10 cellular contexts compared by ENCODE assay signal in genomic region chr4:82423245-82424054, GRCh38. TPM values are rescaled to one million over a fixed set of nuclear protein-coding genes. Genes with fewer than 3 reads are reported as not detected.
DNase-seq lines count a peak whose midpoint lies in the region; ATAC-seq, FAIRE-seq and TF ChIP-seq lines count a peak whose summit lies in the region.
"Had no signal": no experiment of that assay in that cellular context is flagged by ENCODE, and none has a peak within 500 bp of the region (broad histone marks: within the 10 kb centered on the region; RNA-seq: fewer than 3 reads in every experiment).

No MANE protein-coding gene starts in this region.

- peaks cover 3 to 61% (median 55%) of the 10 kb centered on the region in 5 donors for H3K36me3 Mint-ChIP-seq in naive thymus-derived CD4-positive, alpha-beta T cell

- H3K27me3 ChIP-seq in adipocyte (replicated peaks; ENCODE audit: control insufficient read depth, insufficient read depth, low read length) (no peaks in the 10 kb centered on the region), pancreas (no peaks in the 10 kb centered on the region)
- H3K27me3 ChIP-seq in naive thymus-derived CD4-positive, alpha-beta T cell (ENCODE audit: control insufficient read depth in 2 of 2, insufficient read depth in 2 of 2, low read length in 2 of 2), result no peaks in the 10 kb centered on the region

- POLR2A ChIA-PET in naive thymus-derived CD4-positive, alpha-beta T cell (lab: Charles Lee), result interaction anchor here (0.6 to 1.1 kb wide), 3 partner anchors 49 to 556 kb away, joined by 3 read pairs; no protein-coding TSS in a partner anchor

- no peaks in the 10 kb centered on the region for H3K9me3 Mint-ChIP-seq in naive thymus-derived CD4-positive, alpha-beta T cell

- H3K4me1 ChIP-seq in adipocyte (ENCODE audit: control insufficient read depth, insufficient read depth, low read length) (peaks cover 37% of the 10 kb centered on the region), pancreas (peaks cover 8 to 21% (median 9%) of the 10 kb centered on the region in 3 donors)
- H3K4me1 ChIP-seq in naive thymus-derived CD4-positive, alpha-beta T cell (ENCODE audit: control insufficient read depth in 2 of 2, insufficient read depth in 2 of 2, low read length in 2 of 2), result peaks cover 22% of the 10 kb centered on the region in 2 donors

- peaks cover 0 to 7% (median 0%) of the 10 kb centered on the region in 5 donors for H3K27me3 Mint-ChIP-seq in naive thymus-derived CD4-positive, alpha-beta T cell

- ATAC-seq in naive thymus-derived CD4-positive, alpha-beta T cell, result no peak
- ATAC-seq in pancreas, result no peak
- no peak for ATAC-seq in GM21367 (IDR thresholded peaks at IDR 0.05; ENCODE audit: unreplicated experiment)

- H3K27ac ChIP-seq in naive thymus-derived CD4-positive, alpha-beta T cell (ENCODE audit: low read depth, low read length), result no peak overlapping the region
- H3K27ac ChIP-seq in pancreas, result no peak overlapping the region
- H3K27ac ChIP-seq: left ventricle myocardium inferior had no signal

- FAIRE-seq in pancreas (lab: Jason Lieb, UNC), result no peak

- DNase-seq in EL, result peak; percentile 76
- peak; percentile 24 for DNase-seq in HT-29 (ENCODE audit: low spot score)
- peak; percentile 27 for DNase-seq in adipocyte (ENCODE audit: low read depth)
- DNase-seq in naive thymus-derived CD4-positive, alpha-beta T cell, result no peak
- DNase-seq in pancreas, result no peak
- no peak for DNase-seq in NOMO-1 treated with DMSO at 0.1 percent for 48 hours (lab: John Stamatoyannopoulos, UW; ENCODE audit: unreplicated experiment)
- DNase-seq: left ventricle myocardium inferior, NCI-H2029, SHP77 had no signal

- H3K9me3 ChIP-seq in adipocyte (ENCODE audit: control insufficient read depth, low read length) (no peaks in the 10 kb centered on the region), pancreas (no peaks in the 10 kb centered on the region)
- H3K9me3 ChIP-seq in naive thymus-derived CD4-positive, alpha-beta T cell (ENCODE audit: control insufficient read depth in 2 of 3, low read length in 3 of 3), result no peaks in the 10 kb centered on the region
- H3K9me3 ChIP-seq: left ventricle myocardium inferior had no signal

- WGBS in pancreas, 2 donors, result 90 to 92% methylated on average over 7 of the region's 7 CpGs

- CTCF ChIA-PET in naive thymus-derived CD4-positive, alpha-beta T cell (lab: Charles Lee), result no interaction called here

- peaks cover 27 to 64% (median 52%) of the 10 kb centered on the region in 7 donors for H3K4me1 Mint-ChIP-seq in naive thymus-derived CD4-positive, alpha-beta T cell

- TF ChIP-seq CTCF in pancreas (IDR thresholded peaks at IDR 0.05), result no peak

- no peak overlapping the region for H3K9ac ChIP-seq in adipocyte (ENCODE audit: low read length)

- H3K4me3 Mint-ChIP-seq in naive thymus-derived CD4-positive, alpha-beta T cell, result no peak overlapping the region

- H3K4me3 ChIP-seq in adipocyte (ENCODE audit: low read length), result peak overlapping the region; percentile 3
- H3K4me3 ChIP-seq in naive thymus-derived CD4-positive, alpha-beta T cell (ENCODE audit: low read length), result no peak overlapping the region
- no peak overlapping the region for H3K4me3 ChIP-seq in pancreas
- H3K4me3 ChIP-seq: left ventricle myocardium inferior had no signal

- intact Hi-C loops in naive thymus-derived CD4-positive, alpha-beta T cell (cut with micrococcal nuclease), result loop anchor here in 1 of 2 donors (10.0 kb wide), 1 partner anchor 691 kb away; the partner anchor contains the start of gene PLAC8
- intact Hi-C loops in pancreas (cut with DNase I), result loop anchor here in 1 of 3 donors (10.0 kb wide), 1 partner anchor 49 kb away; the partner anchor contains the start of gene HNRNPD

- H3K27ac Mint-ChIP-seq in naive thymus-derived CD4-positive, alpha-beta T cell, result peak overlapping the region in 6 of 9 donors; percentile 4 to 75 (median 54)

- peaks cover 56% of the 10 kb centered on the region for H3K36me3 ChIP-seq in adipocyte (ENCODE audit: control insufficient read depth, insufficient read depth, low read length, severe bottlenecking)
- H3K36me3 ChIP-seq in naive thymus-derived CD4-positive, alpha-beta T cell (ENCODE audit: control insufficient read depth in 2 of 3, insufficient read depth in 3 of 3, low read length in 3 of 3), result peaks cover 21 to 49% (median 46%) of the 10 kb centered on the region in 3 experiments
- peaks cover 4 to 38% (median 27%) of the 10 kb centered on the region in 3 donors for H3K36me3 ChIP-seq in pancreas

RNA-seq across cellular contexts. Expression of gene HNRNPDL, which starts 6.8 kb away (rescaled TPM):
- 127 and 143 TPM in 2 replicates for total RNA-seq in HT-29 (2014; rRNA removed; shearing (Covaris generic))
- 100 to 1,000 TPM; 297 to 440 (median 423) TPM for total RNA-seq in naive thymus-derived CD4-positive, alpha-beta T cell
- 100 to 1,000 TPM; 255 to 283 TPM for polyA plus RNA-seq in naive thymus-derived CD4-positive, alpha-beta T cell
- total RNA-seq in pancreas, result 100 to 1,000 TPM in 2 of 6 donors, 10 to 100 TPM in 4; 56.6 to 134 (median 92.5) TPM
- polyA plus RNA-seq in pancreas, result 100 to 1,000 TPM; 122 to 210 TPM

RNA-seq across cellular contexts. Expression of gene ENOPH1, which starts 6.9 kb away (rescaled TPM):
- total RNA-seq in HT-29 (2014; rRNA removed; shearing (Covaris generic)), result 67.9 and 74.9 TPM in 2 replicates
- 10 to 100 TPM; 16.3 to 36.5 (median 24.3) TPM for total RNA-seq in naive thymus-derived CD4-positive, alpha-beta T cell
- polyA plus RNA-seq in naive thymus-derived CD4-positive, alpha-beta T cell, result 10 to 100 TPM; 45.3 to 45.6 TPM
- total RNA-seq in pancreas, result 10 to 100 TPM in 4 of 6 donors, 1 to 10 TPM in 2; 8.4 to 17.4 (median 13.6) TPM
- polyA plus RNA-seq in pancreas, result 10 to 100 TPM; 21.2 to 24.4 TPM

RNA-seq across cellular contexts. Expression of gene HNRNPD, which starts 49.7 kb away (rescaled TPM):
- 80.1 and 89.9 TPM in 2 replicates for total RNA-seq in HT-29 (2014; rRNA removed; shearing (Covaris generic))
- 100 to 1,000 TPM; 200 to 355 (median 238) TPM for total RNA-seq in naive thymus-derived CD4-positive, alpha-beta T cell
- 100 to 1,000 TPM; 249 to 315 TPM for polyA plus RNA-seq in naive thymus-derived CD4-positive, alpha-beta T cell
- 10 to 100 TPM; 52.7 to 92.0 (median 72.7) TPM for total RNA-seq in pancreas
- polyA plus RNA-seq in pancreas, result 100 to 1,000 TPM in 1 of 2 donors, 10 to 100 TPM in 1; 93.7 to 131 TPM

Comparison
In these comparisons a context has a peak if more than half of its experiments do, and no peak if none do; other contexts are left out.
1. DNase-seq: peak in EL (single experiment), HT-29 (single experiment) and adipocyte (single experiment); none in naive thymus-derived CD4-positive, alpha-beta T cell (0 of 9), pancreas (0 of 6) and NOMO-1 treated with DMSO at 0.1 percent for 48 hours (single experiment).